ENCODE assay signal across 17 cellular contexts in the genomic region with DNA sequence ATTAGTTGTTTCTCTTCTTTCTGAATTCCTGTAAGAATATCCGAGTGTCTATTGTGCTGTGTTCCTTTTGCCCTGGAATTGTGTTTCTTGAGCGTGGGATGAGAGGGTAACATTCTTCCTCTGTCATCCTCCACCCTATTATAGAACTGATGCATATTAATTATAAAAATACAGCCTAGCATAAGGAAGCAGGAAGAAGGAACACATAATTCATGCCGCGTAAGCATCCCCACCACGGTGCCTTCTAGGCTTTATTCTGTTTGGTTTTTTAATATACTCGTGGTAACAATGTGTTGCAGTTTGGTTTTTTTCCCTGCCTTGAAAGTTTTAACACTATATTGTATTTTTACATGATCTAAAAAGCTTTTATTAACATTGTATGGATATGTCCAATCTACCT.
DNase-seq lines count a peak whose midpoint lies in the region; ATAC-seq and TF ChIP-seq lines count a peak whose summit lies in the region.
"Had no signal": no experiment of that assay in that cellular context is flagged by ENCODE, and none has a peak within 500 bp of the region (broad histone marks: within the 10 kb centered on the region; RNA-seq: fewer than 3 reads in every experiment).

No MANE protein-coding gene starts in this region.

- H4K20me1 ChIP-seq in BLaER1: peaks cover 100% of the 10 kb centered on the region

- peaks cover 30 to 82% (median 30%) of the 10 kb centered on the region in 3 donors for H3K4me1 Mint-ChIP-seq in CD8-positive, alpha-beta memory T cell
- H3K4me1 Mint-ChIP-seq in T-helper 17 cell: peaks cover 22% of the 10 kb centered on the region

- peak overlapping the region; percentile 91 for H3K4me2 ChIP-seq in BLaER1

- no peaks in the 10 kb centered on the region for H3K9me3 Mint-ChIP-seq in CD8-positive, alpha-beta memory T cell

- peaks cover 0 to 9% (median 2%) of the 10 kb centered on the region in 3 donors for H3K36me3 Mint-ChIP-seq in CD8-positive, alpha-beta memory T cell
- H3K36me3 Mint-ChIP-seq in T-helper 17 cell (ENCODE audit: low read depth): no peaks in the 10 kb centered on the region

- peak overlapping the region in 5 of 7 donors; percentile 1 to 69 (median 13) for H3K4me3 Mint-ChIP-seq in CD8-positive, alpha-beta memory T cell
- no peak overlapping the region for H3K4me3 Mint-ChIP-seq in T-helper 17 cell

- H3K27me3 Mint-ChIP-seq in CD8-positive, alpha-beta memory T cell: no peaks in the 10 kb centered on the region
- no peaks in the 10 kb centered on the region for H3K27me3 Mint-ChIP-seq in T-helper 17 cell

- no peak for ATAC-seq in T-helper 17 cell
- peak; percentile 56 for ATAC-seq in mucosa of descending colon
- no peak for ATAC-seq in GM18868 (IDR thresholded peaks at IDR 0.05; ENCODE audit: unreplicated experiment)
- ATAC-seq: PC-3 had no signal

- POLR2A ChIA-PET in CD8-positive, alpha-beta memory T cell (lab: Charles Lee): no interaction called here

- no peak overlapping the region for H3K27ac ChIP-seq in BLaER1
- no peak overlapping the region for H3K27ac ChIP-seq in CD8-positive, alpha-beta memory T cell (ENCODE audit: low read depth, low read length)
- H3K27ac ChIP-seq: HL-60, SJSA1 had no signal

- H3K4me3 ChIP-seq in BLaER1: no peak overlapping the region
- no peak overlapping the region for H3K4me3 ChIP-seq in CD8-positive, alpha-beta memory T cell (ENCODE audit: low read length)
- no peak overlapping the region for H3K4me3 ChIP-seq in mucosa of descending colon
- H3K4me3 ChIP-seq: HAP-1, SJSA1 had no signal

- H3K9me3 ChIP-seq in BLaER1 (no peaks in the 10 kb centered on the region), T-helper 17 cell (ENCODE audit: control insufficient read depth, low read length, poor library complexity, severe bottlenecking) (no peaks in the 10 kb centered on the region), mucosa of descending colon (no peaks in the 10 kb centered on the region)
- H3K9me3 ChIP-seq in CD8-positive, alpha-beta memory T cell (ENCODE audit: low read length): no peaks in the 10 kb centered on the region
- H3K9me3 ChIP-seq: BE2C, HAP-1, SJSA1 had no signal

- DNase-seq in CD8-positive, alpha-beta memory T cell: no peak
- DNase-seq in T-helper 17 cell (no peak), mucosa of descending colon (no peak), mesenteric fat pad (ENCODE audit: low spot score) (no peak), HK-2 (ENCODE audit: unreplicated experiment) (no peak)
- DNase-seq: BE2C; GF-D8; MV-4-11; NCI-H1417; NCI-H1930; NK-92 treated with Interleukin-12 subunit alpha and Interleukin-12 subunit beta, amount 100 ng/mL, for 24 hours; PC-3 had no signal

- CTCF ChIA-PET in CD8-positive, alpha-beta memory T cell (lab: Charles Lee): no interaction called here

- H3K36me3 ChIP-seq in BLaER1 (peaks cover 83% of the 10 kb centered on the region), mucosa of descending colon (ENCODE audit: low read depth) (no peaks in the 10 kb centered on the region)
- H3K36me3 ChIP-seq in CD8-positive, alpha-beta memory T cell (ENCODE audit: insufficient read depth, low read length): no peaks in the 10 kb centered on the region
- H3K36me3 ChIP-seq: BE2C, HAP-1, SJSA1 had no signal

- intact Hi-C loops in mucosa of descending colon (cut with DNase I, micrococcal nuclease): no loop called here

- no peak for TF ChIP-seq CTCF in mucosa of descending colon (IDR thresholded peaks at IDR 0.05)

- peak overlapping the region in 6 of 8 donors; percentile 3 to 82 (median 72) for H3K27ac Mint-ChIP-seq in CD8-positive, alpha-beta memory T cell
- peak overlapping the region; percentile 59 for H3K27ac Mint-ChIP-seq in T-helper 17 cell

- H3K9ac ChIP-seq in BLaER1: no peak overlapping the region; the same call in 1 of the 2 replicates

- H3K4me1 ChIP-seq in BLaER1 (peaks cover 100% of the 10 kb centered on the region), mucosa of descending colon (ENCODE audit: low read depth) (peaks cover 2% of the 10 kb centered on the region)
- H3K4me1 ChIP-seq in CD8-positive, alpha-beta memory T cell (ENCODE audit: insufficient read depth, low read length): peaks cover 5% of the 10 kb centered on the region
- H3K4me1 ChIP-seq: HAP-1 had no signal

- no peaks in the 10 kb centered on the region for H3K27me3 ChIP-seq in BLaER1
- no peaks in the 10 kb centered on the region for H3K27me3 ChIP-seq in CD8-positive, alpha-beta memory T cell (ENCODE audit: insufficient read depth, low read length, poor library complexity, severe bottlenecking)
- H3K27me3 ChIP-seq: BE2C, SJSA1 had no signal
